19 cellular contexts compared by ENCODE assay signal in the genomic region with DNA sequence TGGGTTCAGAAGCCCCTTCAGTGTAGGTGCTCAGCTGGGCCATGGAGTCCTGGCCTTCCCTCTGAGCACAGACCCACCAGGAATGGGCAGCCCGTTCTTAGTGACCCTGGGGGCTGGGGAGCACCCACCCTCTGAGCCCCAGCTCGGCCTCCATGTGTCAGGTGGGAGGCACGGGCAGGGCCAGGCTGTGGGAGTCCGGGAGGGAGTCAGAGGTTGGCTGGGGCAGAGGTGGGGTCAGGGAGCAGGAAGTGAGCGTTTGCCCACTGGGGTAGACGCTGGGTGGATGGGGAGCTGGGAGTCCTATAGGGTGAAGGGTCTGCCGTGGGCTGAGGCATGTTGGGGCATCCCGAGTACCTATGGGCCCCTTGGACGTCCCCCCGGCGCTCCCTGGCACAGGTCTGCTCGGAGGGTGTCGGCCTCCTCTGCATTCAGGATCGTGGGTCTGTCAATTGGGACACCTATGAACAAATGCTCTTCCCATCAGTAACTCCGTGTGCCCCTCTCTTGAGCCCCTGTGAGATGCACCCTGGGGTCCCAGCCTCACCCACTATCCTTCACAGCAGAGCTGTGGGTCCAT. TPM values are rescaled to one million over a fixed set of nuclear protein-coding genes. Genes with fewer than 3 reads are reported as not detected.
DNase-seq lines count a peak whose midpoint lies in the region; ATAC-seq and TF ChIP-seq lines count a peak whose summit lies in the region.
"Had no signal": no experiment of that assay in that cellular context is flagged by ENCODE, and none has a peak within 500 bp of the region (broad histone marks: within the 10 kb centered on the region; RNA-seq: fewer than 3 reads in every experiment).

No MANE protein-coding gene starts in this region.

- H3K4me3 Mint-ChIP-seq in activated CD4-positive, alpha-beta T cell treated with anti-CD3 and anti-CD28 coated beads, Interleukin-2, amount 10 ng/mL, durations not matched to agents 24 days and 14 days = no peak overlapping the region
- no peak overlapping the region for H3K4me3 Mint-ChIP-seq in chondrocyte (ENCODE audit: unreplicated experiment)
- no peak overlapping the region for H3K4me3 Mint-ChIP-seq in mesothelial cell of epicardium
- H3K4me3 Mint-ChIP-seq: CD8-positive, alpha-beta T cell had no signal

- TF ChIP-seq CTCF in chondrocyte (IDR thresholded peaks at IDR 0.05) (no peak), mesothelial cell of epicardium (IDR thresholded peaks at IDR 0.05; ENCODE audit: unreplicated experiment) (no peak)

- H3K9me3 Mint-ChIP-seq in activated CD4-positive, alpha-beta T cell treated with anti-CD3 and anti-CD28 coated beads, Interleukin-2, amount 10 ng/mL, durations not matched to agents 24 days and 14 days = no peaks in the 10 kb centered on the region
- H3K9me3 Mint-ChIP-seq in chondrocyte (ENCODE audit: low read depth) (no peaks in the 10 kb centered on the region), mesothelial cell of epicardium (no peaks in the 10 kb centered on the region)
- H3K9me3 Mint-ChIP-seq: CD8-positive, alpha-beta T cell had no signal

- H3K27me3 Mint-ChIP-seq in activated CD4-positive, alpha-beta T cell treated with anti-CD3 and anti-CD28 coated beads, Interleukin-2, amount 10 ng/mL, durations not matched to agents 24 days and 14 days = no peaks in the 10 kb centered on the region
- no peaks in the 10 kb centered on the region for H3K27me3 Mint-ChIP-seq in chondrocyte (ENCODE audit: low read depth)
- no peaks in the 10 kb centered on the region for H3K27me3 Mint-ChIP-seq in mesothelial cell of epicardium (ENCODE audit: low read depth)

- peak overlapping the region; percentile 11 for H3K27ac Mint-ChIP-seq in activated CD4-positive, alpha-beta T cell treated with anti-CD3 and anti-CD28 coated beads, Interleukin-2, amount 10 ng/mL, durations not matched to agents 24 days and 14 days
- H3K27ac Mint-ChIP-seq in chondrocyte (ENCODE audit: unreplicated experiment) (peak overlapping the region; percentile 71), mesothelial cell of epicardium (peak overlapping the region; percentile 90)
- H3K27ac Mint-ChIP-seq: CD8-positive, alpha-beta T cell had no signal

- intact Hi-C loops in activated CD4-positive, alpha-beta T cell treated with anti-CD3 and anti-CD28 coated beads, Interleukin-2, amount 10 ng/mL, durations not matched to agents 24 days and 14 days (cut with micrococcal nuclease) = no loop called here

- H3K4me1 Mint-ChIP-seq in activated CD4-positive, alpha-beta T cell treated with anti-CD3 and anti-CD28 coated beads, Interleukin-2, amount 10 ng/mL, durations not matched to agents 24 days and 14 days = no peaks in the 10 kb centered on the region
- H3K4me1 Mint-ChIP-seq in chondrocyte (ENCODE audit: low read depth) = peaks cover 56% of the 10 kb centered on the region
- H3K4me1 Mint-ChIP-seq in mesothelial cell of epicardium = peaks cover 44% of the 10 kb centered on the region

- no peaks in the 10 kb centered on the region for H3K36me3 Mint-ChIP-seq in activated CD4-positive, alpha-beta T cell treated with anti-CD3 and anti-CD28 coated beads, Interleukin-2, amount 10 ng/mL, durations not matched to agents 24 days and 14 days (ENCODE audit: low read depth)
- H3K36me3 Mint-ChIP-seq in chondrocyte (ENCODE audit: low read depth) (no peaks in the 10 kb centered on the region), mesothelial cell of epicardium (no peaks in the 10 kb centered on the region)
- H3K36me3 Mint-ChIP-seq: CD8-positive, alpha-beta T cell had no signal

- no peak for DNase-seq in activated CD4-positive, alpha-beta T cell treated with anti-CD3 and anti-CD28 coated beads, Interleukin-2, amount 10 ng/mL, durations not matched to agents 24 days and 14 days
- no peak for DNase-seq in activated CD4-positive, alpha-beta T cell treated with anti-CD3 and anti-CD28 coated beads, Interleukin-2, amount 50 U/mL, for 4 hours
- DNase-seq in chondrocyte (ENCODE audit: low spot score) = no peak
- DNase-seq in mesothelial cell of epicardium (ENCODE audit: low spot score in 2 of 2, unreplicated experiment in 2 of 2) = no peak
- DNase-seq in AG20443 (ENCODE audit: low spot score) = no peak
- no peak for DNase-seq in activated T-cell treated with anti-CD3 and anti-CD28 coated beads, Interleukin-2, amount 50 U/mL, for 1 hour
- DNase-seq in NOMO-1 treated with dmso at 0.1 percent for 144 hours (lab: John Stamatoyannopoulos, UW; ENCODE audit: unreplicated experiment) = no peak
- DNase-seq: BE2C; CD8-positive, alpha-beta T cell; DMS79; NCI-H1092 treated with DMSO at 0.1 percent for 48 hours; NCI-H1694; NCI-H2107; NCI-H2227 treated with DMSO at 0.1 percent for 48 hours; NCI-H524 treated with DMSO at 0.1 percent for 48 hours; Peyer's patch; SHP77 treated with DMSO at 0.1 percent for 48 hours had no signal

- ATAC-seq in HG02678 (IDR thresholded peaks at IDR 0.05; ENCODE audit: unreplicated experiment) = no peak
- ATAC-seq: CD8-positive, alpha-beta T cell; HepG2 had no signal

RNA-seq across cellular contexts. Expression of a gene that starts 30.5 kb away (rescaled TPM):
- 3.1 and 3.2 TPM in 2 replicates for total RNA-seq in activated CD4-positive, alpha-beta T cell treated with anti-CD3 and anti-CD28 coated beads, Interleukin-2, amount 10 ng/mL, durations not matched to agents 24 days and 14 days
- total RNA-seq in chondrocyte (322 to 628 TPM (median 616 TPM) in 3 replicates), mesothelial cell of epicardium (302 to 315 TPM (median 305 TPM) in 3 replicates)

Comparison
In these comparisons a context has a peak if more than half of its experiments do, and no peak if none do; other contexts are left out.
1. H3K27ac Mint-ChIP-seq: peak in every context shown above with its lines; median percentile 90 in mesothelial cell of epicardium; 71 in chondrocyte; 11 in activated CD4-positive, alpha-beta T cell treated with anti-CD3 and anti-CD28 coated beads, Interleukin-2, amount 10 ng/mL, durations not matched to agents 24 days and 14 days.
2. RNA of a gene that starts 30.5 kb away (total RNA-seq): 322 to 628 TPM in chondrocyte and 302 to 315 TPM in mesothelial cell of epicardium; 3.1 to 3.2 TPM in activated CD4-positive, alpha-beta T cell treated with anti-CD3 and anti-CD28 coated beads, Interleukin-2, amount 10 ng/mL, durations not matched to agents 24 days and 14 days; every median in the first group is over 10 times any median in the second.